ENCODE assay signal across 20 cellular contexts in genomic region chr19:31071157-31071855, GRCh38.
"Had no signal": no experiment of that assay in that cellular context is flagged by ENCODE, and none has a peak within 500 bp of the region (broad histone marks: within the 10 kb centered on the region; RNA-seq: fewer than 3 reads in every experiment).

No MANE protein-coding gene starts in this region.

- H3K9me3 Mint-ChIP-seq: activated CD4-positive, alpha-beta T cell treated with anti-CD3 and anti-CD28 coated beads, Interleukin-2, amount 10 ng/mL, durations not matched to agents 24 days and 14 days; activated naive CD4-positive, alpha-beta T cell treated with anti-CD3 and anti-CD28 coated beads, Interleukin-2, amount 50 U/mL, for 24 hours had no signal

- H3K27ac Mint-ChIP-seq: activated CD4-positive, alpha-beta T cell treated with anti-CD3 and anti-CD28 coated beads, Interleukin-2, amount 10 ng/mL, durations not matched to agents 24 days and 14 days; activated CD8-positive, alpha-beta T cell treated with anti-CD3 and anti-CD28 coated beads, Interleukin-2, amount 10 ng/mL, durations not matched to agents 7 days and 5 days; activated naive CD4-positive, alpha-beta T cell treated with anti-CD3 and anti-CD28 coated beads, Interleukin-2, amount 50 U/mL, for 24 hours; naive thymus-derived CD4-positive, alpha-beta T cell had no signal

- ATAC-seq: activated CD8-positive, alpha-beta T cell treated with anti-CD3 and anti-CD28 coated beads, Interleukin-2, amount 10 ng/mL, durations not matched to agents 7 days and 5 days; lower lobe of right lung; naive thymus-derived CD4-positive, alpha-beta T cell had no signal

- H3K4me3 ChIP-seq: adrenal gland, esophagus muscularis mucosa, lower lobe of right lung, skin epidermis had no signal

- H3K4me3 Mint-ChIP-seq: activated CD4-positive, alpha-beta T cell treated with anti-CD3 and anti-CD28 coated beads, Interleukin-2, amount 10 ng/mL, durations not matched to agents 24 days and 14 days; activated CD8-positive, alpha-beta T cell treated with anti-CD3 and anti-CD28 coated beads, Interleukin-2, amount 10 ng/mL, durations not matched to agents 7 days and 5 days; activated naive CD4-positive, alpha-beta T cell treated with anti-CD3 and anti-CD28 coated beads, Interleukin-2, amount 50 U/mL, for 24 hours; naive thymus-derived CD4-positive, alpha-beta T cell had no signal

- H3K4me1 Mint-ChIP-seq: activated CD4-positive, alpha-beta T cell treated with anti-CD3 and anti-CD28 coated beads, Interleukin-2, amount 10 ng/mL, durations not matched to agents 24 days and 14 days; activated naive CD4-positive, alpha-beta T cell treated with anti-CD3 and anti-CD28 coated beads, Interleukin-2, amount 50 U/mL, for 24 hours had no signal

- DNase-seq: activated CD4-positive, alpha-beta T cell treated with anti-CD3 and anti-CD28 coated beads, Interleukin-2, amount 10 ng/mL, durations not matched to agents 24 days and 14 days; activated CD8-positive, alpha-beta memory T cell treated with anti-CD3 and anti-CD28 coated beads, Interleukin-2, amount 50 U/mL, for 4 hours; activated CD8-positive, alpha-beta T cell treated with anti-CD3 and anti-CD28 coated beads, Interleukin-2, amount 10 ng/mL, durations not matched to agents 7 days and 5 days; activated effector memory CD4-positive, alpha-beta T cell treated with anti-CD3 and anti-CD28 coated beads, Interleukin-2, amount 50 U/mL, for 16 hours; activated T-cell treated with anti-CD3 and anti-CD28 coated beads, Interleukin-2, amount 50 U/mL, for 48 hours; adrenal gland; hypothalamus; lower lobe of right lung; naive thymus-derived CD4-positive, alpha-beta T cell; posterior cingulate gyrus; stimulated activated CD4-positive, alpha-beta T cell treated with anti-CD3 and anti-CD28 coated beads, Interleukin-4, amount 100 ng/mL, for 4 hours; stimulated activated CD8-positive, alpha-beta memory T cell treated with anti-CD3 and anti-CD28 coated beads, Interleukin-4, amount 100 ng/mL, for 48 hours; stimulated activated naive CD4-positive, alpha-beta T cell treated with Interleukin-2 at 50 U/mL for 16 hours; substantia nigra; trophoblast cell; WERI-Rb-1 had no signal

- H3K4me1 ChIP-seq: adrenal gland, lower lobe of right lung had no signal

- H3K9me3 ChIP-seq: adrenal gland, esophagus muscularis mucosa, lower lobe of right lung, neutrophil had no signal

- H3K36me3 Mint-ChIP-seq: activated naive CD4-positive, alpha-beta T cell treated with anti-CD3 and anti-CD28 coated beads, Interleukin-2, amount 50 U/mL, for 24 hours; naive thymus-derived CD4-positive, alpha-beta T cell had no signal

- H3K36me3 ChIP-seq: adrenal gland, esophagus muscularis mucosa, lower lobe of right lung, neutrophil, WERI-Rb-1 had no signal

- H3K27ac ChIP-seq: adrenal gland, esophagus muscularis mucosa, lower lobe of right lung, neutrophil, skin epidermis, WERI-Rb-1 had no signal
